Comparison of ENCODE assay signal across 13 cellular contexts in the genomic region with DNA sequence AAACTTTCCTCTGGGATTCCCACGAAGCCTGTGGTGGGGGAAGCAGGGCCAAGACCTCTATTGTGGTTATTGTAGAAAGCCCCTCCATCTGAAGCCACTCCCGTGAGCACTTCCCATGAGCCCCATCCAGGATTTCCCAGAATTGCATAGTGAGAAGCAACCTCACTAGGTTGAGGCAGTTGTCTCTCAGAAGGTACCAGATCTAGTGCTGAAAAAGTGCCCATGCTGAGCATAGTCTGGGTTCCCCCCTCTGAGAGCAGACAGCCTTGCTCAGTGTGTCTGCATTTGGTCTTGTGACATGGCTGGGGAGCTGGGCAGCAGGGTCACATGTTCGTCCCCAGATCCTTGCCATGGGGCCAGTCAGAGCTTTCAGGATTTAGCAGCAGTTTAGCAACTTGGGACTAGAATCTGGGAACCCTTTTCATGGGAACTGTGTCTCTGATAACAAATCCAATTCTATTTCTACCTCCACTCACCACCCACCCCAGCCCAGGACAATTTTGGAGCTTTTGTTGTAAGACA. TPM values are rescaled to one million over a fixed set of nuclear protein-coding genes. Genes with fewer than 3 reads are reported as not detected.
DNase-seq lines count a peak whose midpoint lies in the region; ATAC-seq and TF ChIP-seq lines count a peak whose summit lies in the region.
"Had no signal": no experiment of that assay in that cellular context is flagged by ENCODE, and none has a peak within 500 bp of the region (broad histone marks: within the 10 kb centered on the region; RNA-seq: fewer than 3 reads in every experiment).

No MANE protein-coding gene starts in this region.

- H3K4me1 ChIP-seq in left lung: peaks cover 0 to 28% of the 10 kb centered on the region in 2 donors

- H3K27me3 Mint-ChIP-seq in chondrocyte (ENCODE audit: low read depth): no peaks in the 10 kb centered on the region
- H3K27me3 Mint-ChIP-seq: activated B cell treated with CpG ODN at 0.5 μM for 24 hours had no signal

- peak overlapping the region; percentile 91 for H3K27ac Mint-ChIP-seq in chondrocyte (ENCODE audit: unreplicated experiment)
- peak overlapping the region; percentile 23 for H3K27ac Mint-ChIP-seq in stimulated activated effector memory CD8-positive, alpha-beta T cell treated with anti-CD3 and anti-CD28 coated beads, Interleukin-12 subunit alpha, Interleukin-12 subunit beta, amount 100 ng/mL, for 72 hours
- H3K27ac Mint-ChIP-seq: activated B cell treated with CpG ODN at 0.5 μM for 24 hours had no signal

- H3K36me3 ChIP-seq in left lung: peaks cover 0 to 81% of the 10 kb centered on the region in 2 donors

- intact Hi-C loops in left lung (cut with DNase I): no loop called here

- H3K27me3 ChIP-seq in left lung: no peaks in the 10 kb centered on the region

- H3K4me3 ChIP-seq in left lung: no peak overlapping the region

- H3K4me3 Mint-ChIP-seq in chondrocyte (ENCODE audit: unreplicated experiment): no peak overlapping the region
- no peak overlapping the region for H3K4me3 Mint-ChIP-seq in stimulated activated effector memory CD8-positive, alpha-beta T cell treated with anti-CD3 and anti-CD28 coated beads, Interleukin-12 subunit alpha, Interleukin-12 subunit beta, amount 100 ng/mL, for 72 hours
- H3K4me3 Mint-ChIP-seq: activated B cell treated with CpG ODN at 0.5 μM for 24 hours had no signal

- peak overlapping the region; percentile 62 for H3K27ac ChIP-seq in RWPE1
- H3K27ac ChIP-seq in left lung: peak overlapping the region; percentile 8 to 14

- peaks cover 49% of the 10 kb centered on the region for H3K4me1 Mint-ChIP-seq in chondrocyte (ENCODE audit: low read depth)
- peaks cover 5% of the 10 kb centered on the region for H3K4me1 Mint-ChIP-seq in stimulated activated effector memory CD8-positive, alpha-beta T cell treated with anti-CD3 and anti-CD28 coated beads, Interleukin-12 subunit alpha, Interleukin-12 subunit beta, amount 100 ng/mL, for 72 hours

- H3K36me3 Mint-ChIP-seq in chondrocyte (ENCODE audit: low read depth): peaks cover 9% of the 10 kb centered on the region
- H3K36me3 Mint-ChIP-seq in stimulated activated effector memory CD8-positive, alpha-beta T cell treated with anti-CD3 and anti-CD28 coated beads, Interleukin-12 subunit alpha, Interleukin-12 subunit beta, amount 100 ng/mL, for 72 hours: peaks cover 86% of the 10 kb centered on the region

- CTCF ChIA-PET in RWPE1 (lab: Yijun Ruan, JAX): interaction anchor here (1.0 to 2.7 kb wide), 2 partner anchors 37 to 242 kb away, joined by 5 to 9 read pairs; no protein-coding TSS in a partner anchor

- DNase-seq in RWPE1 (ENCODE audit: low spot score) (no peak), chondrocyte (ENCODE audit: low spot score) (no peak), left lung (peak in 1 of 2 donors; percentile 46)
- no peak for DNase-seq in stimulated activated effector memory CD8-positive, alpha-beta T cell treated with anti-CD3 and anti-CD28 coated beads, Interleukin-12 subunit alpha, Interleukin-12 subunit beta, amount 100 ng/mL, for 72 hours (ENCODE audit: low spot score in 2 of 2)
- DNase-seq in NK-92 treated with Interleukin-12 subunit alpha and Interleukin-12 subunit beta, amount 100 ng/mL, for 24 hours (lab: John Stamatoyannopoulos, UW): no peak
- no peak for DNase-seq in stimulated activated CD8-positive, alpha-beta memory T cell treated with anti-CD3 and anti-CD28 coated beads, Interleukin-4, amount 100 ng/mL, for 48 hours
- DNase-seq: activated B cell treated with CpG ODN at 0.5 μM for 24 hours; activated effector memory CD4-positive, alpha-beta T cell treated with anti-CD3 and anti-CD28 coated beads, Interleukin-2, amount 50 U/mL, for 16 hours; cortex of kidney; NCI-H1105; NCI-H446 treated with DMSO at 0.1 percent for 48 hours; stimulated activated CD4-positive, alpha-beta T cell treated with anti-CD3 and anti-CD28 coated beads, Interleukin-12 subunit alpha, Interleukin-12 subunit beta, amount 100 ng/mL, for 4 hours had no signal

- ATAC-seq in left lung: peak; percentile 51
- ATAC-seq in stimulated activated effector memory CD8-positive, alpha-beta T cell treated with anti-CD3 and anti-CD28 coated beads, Interleukin-12 subunit alpha, Interleukin-12 subunit beta, amount 100 ng/mL, for 72 hours: no peak
- ATAC-seq in GM18517 (IDR thresholded peaks at IDR 0.05; ENCODE audit: unreplicated experiment): no peak

- H3K9me3 ChIP-seq in left lung: no peaks in the 10 kb centered on the region

- POLR2A ChIA-PET in RWPE1 (lab: Yijun Ruan, JAX; ENCODE audit: low non-redundant PET): no interaction called here

- no peak for TF ChIP-seq CTCF in RWPE1 (conservative IDR thresholded peaks at IDR 0.05; ENCODE audit: low read depth)
- TF ChIP-seq CTCF in chondrocyte (IDR thresholded peaks at IDR 0.05): no peak
- TF ChIP-seq CTCF in left lung (IDR thresholded peaks at IDR 0.05): no peak

- no peaks in the 10 kb centered on the region for H3K9me3 Mint-ChIP-seq in chondrocyte (ENCODE audit: low read depth)
- no peaks in the 10 kb centered on the region for H3K9me3 Mint-ChIP-seq in stimulated activated effector memory CD8-positive, alpha-beta T cell treated with anti-CD3 and anti-CD28 coated beads, Interleukin-12 subunit alpha, Interleukin-12 subunit beta, amount 100 ng/mL, for 72 hours
- H3K9me3 Mint-ChIP-seq: activated B cell treated with CpG ODN at 0.5 μM for 24 hours had no signal

RNA-seq across cellular contexts. Expression of gene SLC9A8, which starts 38.7 kb away (rescaled TPM):
- total RNA-seq in chondrocyte: 5.2 to 7.6 TPM (median 6.2 TPM) in 3 replicates
- 10 to 100 TPM in 1 of 2 donors, 1 to 10 TPM in 1; 8.4 to 16.7 TPM for total RNA-seq in left lung
